Comparison of ENCODE assay signal across 23 cellular contexts in genomic region chr11:3666023-3666530, GRCh38. TPM values are rescaled to one million over a fixed set of nuclear protein-coding genes. Genes with fewer than 3 reads are reported as not detected.
DNase-seq lines count a peak whose midpoint lies in the region; ATAC-seq and TF ChIP-seq lines count a peak whose summit lies in the region.
"Had no signal": no experiment of that assay in that cellular context is flagged by ENCODE, and none has a peak within 500 bp of the region (broad histone marks: within the 10 kb centered on the region; RNA-seq: fewer than 3 reads in every experiment).

No MANE protein-coding gene starts in this region.

- H3K9me3 ChIP-seq in endodermal cell (ENCODE audit: control insufficient read depth, low read length): no peaks in the 10 kb centered on the region
- no peaks in the 10 kb centered on the region for H3K9me3 ChIP-seq in neural progenitor cell (ENCODE audit: low read depth)
- H3K9me3 ChIP-seq: BE2C had no signal

- TF ChIP-seq CTCF in endodermal cell (conservative IDR thresholded peaks at IDR 0.05): no peak
- no peak for TF ChIP-seq CTCF in neural progenitor cell (IDR thresholded peaks at IDR 0.05)

- no peak overlapping the region for H3K4me3 ChIP-seq in endodermal cell (ENCODE audit: low read length)
- H3K4me3 ChIP-seq in neural progenitor cell: no peak overlapping the region
- H3K4me3 ChIP-seq: GM12878 had no signal

- no peaks in the 10 kb centered on the region for H3K4me1 ChIP-seq in endodermal cell (ENCODE audit: control insufficient read depth, insufficient read depth, low read length)
- H3K4me1 ChIP-seq in neural progenitor cell: no peaks in the 10 kb centered on the region
- H3K4me1 ChIP-seq: BE2C had no signal

- peaks cover 26% of the 10 kb centered on the region for H3K36me3 ChIP-seq in endodermal cell (ENCODE audit: control insufficient read depth, insufficient read depth, low read length)
- H3K36me3 ChIP-seq in neural progenitor cell: no peaks in the 10 kb centered on the region
- H3K36me3 ChIP-seq: BE2C had no signal

- H3K27me3 Mint-ChIP-seq in activated T-cell treated with anti-CD3 and anti-CD28 coated beads, Interleukin-2, amount 50 U/mL, for 72 hours (ENCODE audit: low read depth): no peaks in the 10 kb centered on the region
- H3K27me3 Mint-ChIP-seq in endodermal cell (ENCODE audit: insufficient read depth): no peaks in the 10 kb centered on the region
- peaks cover 9% of the 10 kb centered on the region for H3K27me3 Mint-ChIP-seq in neural progenitor cell (ENCODE audit: insufficient read depth, low read depth)
- H3K27me3 Mint-ChIP-seq: CD4-positive, CD25-positive, alpha-beta regulatory T cell; CD8-positive, alpha-beta memory T cell had no signal

- no peaks in the 10 kb centered on the region for H4K20me1 ChIP-seq in neural progenitor cell (ENCODE audit: low read depth)

- H3K9me3 Mint-ChIP-seq in activated T-cell treated with anti-CD3 and anti-CD28 coated beads, Interleukin-2, amount 50 U/mL, for 72 hours: no peaks in the 10 kb centered on the region
- no peaks in the 10 kb centered on the region for H3K9me3 Mint-ChIP-seq in endodermal cell
- no peaks in the 10 kb centered on the region for H3K9me3 Mint-ChIP-seq in neural progenitor cell
- H3K9me3 Mint-ChIP-seq: CD4-positive, CD25-positive, alpha-beta regulatory T cell; CD8-positive, alpha-beta memory T cell; H9 had no signal

- no peaks in the 10 kb centered on the region for H3K79me2 ChIP-seq in neural progenitor cell (ENCODE audit: low read depth)

- H3K36me3 Mint-ChIP-seq in activated T-cell treated with anti-CD3 and anti-CD28 coated beads, Interleukin-2, amount 50 U/mL, for 72 hours (ENCODE audit: insufficient read depth in 2 of 2): peaks cover 0 to 6% of the 10 kb centered on the region in 2 donors
- H3K36me3 Mint-ChIP-seq in endodermal cell (ENCODE audit: low read depth): peaks cover 33% of the 10 kb centered on the region
- peaks cover 35% of the 10 kb centered on the region for H3K36me3 Mint-ChIP-seq in neural progenitor cell

- H3K27ac ChIP-seq in endodermal cell (ENCODE audit: low read depth, low read length): no peak overlapping the region
- H3K27ac ChIP-seq in neural progenitor cell: no peak overlapping the region

- H3K27ac Mint-ChIP-seq in activated T-cell treated with anti-CD3 and anti-CD28 coated beads, Interleukin-2, amount 50 U/mL, for 72 hours: peak overlapping the region; percentile 25
- H3K27ac Mint-ChIP-seq in endodermal cell: peak overlapping the region; percentile 3
- H3K27ac Mint-ChIP-seq in neural progenitor cell: peak overlapping the region; percentile 36
- H3K27ac Mint-ChIP-seq: H9 had no signal

- no peak for DNase-seq in activated T-cell treated with anti-CD3 and anti-CD28 coated beads, Interleukin-2, amount 50 U/mL, for 72 hours
- no peak for DNase-seq in activated T-cell treated with anti-CD3 and anti-CD28 coated beads for 4 hours
- DNase-seq in endodermal cell: no peak
- peak; percentile 28 for DNase-seq in left lobe of liver (ENCODE audit: low spot score)
- DNase-seq in neural progenitor cell (ENCODE audit: low spot score): no peak
- DNase-seq in stimulated activated CD4-positive, alpha-beta T cell treated with anti-CD3 and anti-CD28 coated beads, Interleukin-2, amount 100 ng/mL, for 48 hours: no peak
- DNase-seq: ACHN; BE2C; C1 segment of cervical spinal cord; CD4-positive, CD25-positive, alpha-beta regulatory T cell; CD8-positive, alpha-beta memory T cell; COR-L47; DMS 273 treated with DMSO at 0.1 percent for 48 hours; DMS53; DND-41; EL; GOT3; H9; IMR-90 had no signal

- no peak overlapping the region for H3K4me3 Mint-ChIP-seq in activated T-cell treated with anti-CD3 and anti-CD28 coated beads, Interleukin-2, amount 50 U/mL, for 72 hours
- H3K4me3 Mint-ChIP-seq in endodermal cell (no peak overlapping the region), neural progenitor cell (no peak overlapping the region)
- H3K4me3 Mint-ChIP-seq: CD4-positive, CD25-positive, alpha-beta regulatory T cell; CD8-positive, alpha-beta memory T cell; H9 had no signal

- 94 to 96% methylated on average over 7 to 17 of the region's 17 CpGs for WGBS in endodermal cell (ENCODE audit: insufficient coverage in 1 of 2, insufficient read length in 1 of 2), 2 experiments

- H3K27me3 ChIP-seq in endodermal cell (ENCODE audit: control insufficient read depth, insufficient read depth, low read length, poor library complexity, severe bottlenecking): no peaks in the 10 kb centered on the region
- H3K27me3 ChIP-seq in neural progenitor cell: no peaks in the 10 kb centered on the region
- H3K27me3 ChIP-seq: BE2C had no signal

- no peak overlapping the region for H2AFZ ChIP-seq in neural progenitor cell (replicated peaks)

- no peak for ATAC-seq in activated T-cell treated with anti-CD3 and anti-CD28 coated beads, Interleukin-2, amount 50 U/mL, for 72 hours (replicated peaks in 1 of 2)
- ATAC-seq in left lobe of liver: no peak
- no peak for ATAC-seq in HG02840 (IDR thresholded peaks at IDR 0.05; ENCODE audit: low FRiP score, unreplicated experiment)
- no peak for ATAC-seq in HG02981 (IDR thresholded peaks at IDR 0.05; ENCODE audit: unreplicated experiment)
- ATAC-seq: GM12878 had no signal

- no peak overlapping the region for H3K9ac ChIP-seq in endodermal cell (ENCODE audit: extremely low read depth, low read length, poor library complexity, severe bottlenecking)
- no peak overlapping the region for H3K9ac ChIP-seq in neural progenitor cell

- no peak overlapping the region for H3K4me2 ChIP-seq in neural progenitor cell

- H3K4me1 Mint-ChIP-seq in activated T-cell treated with anti-CD3 and anti-CD28 coated beads, Interleukin-2, amount 50 U/mL, for 72 hours (ENCODE audit: low read depth): no peaks in the 10 kb centered on the region
- peaks cover 7% of the 10 kb centered on the region for H3K4me1 Mint-ChIP-seq in endodermal cell
- H3K4me1 Mint-ChIP-seq in neural progenitor cell: no peaks in the 10 kb centered on the region
- H3K4me1 Mint-ChIP-seq: CD4-positive, CD25-positive, alpha-beta regulatory T cell; CD8-positive, alpha-beta memory T cell; H9 had no signal

- no peaks in the 10 kb centered on the region for H3F3A ChIP-seq in neural progenitor cell (ENCODE audit: low read depth)

RNA-seq across cellular contexts. Expression of gene CHRNA10, which starts 5.1 kb away (rescaled TPM):
- total RNA-seq in activated T-cell treated with anti-CD3 and anti-CD28 coated beads, Interleukin-2, amount 50 U/mL, for 72 hours: 1 to 10 TPM; 1.9 to 2.8 TPM
- 1 to 10 TPM; 1.8 TPM for total RNA-seq in endodermal cell
- polyA plus RNA-seq in endodermal cell (2013, experiment 1 of 2): 1.5 TPM
- 0.95 TPM for polyA plus RNA-seq in endodermal cell (2013, experiment 2 of 2)
- total RNA-seq in left lobe of liver: 0.78 TPM
- 0.21 and 0.62 TPM in 2 replicates for total RNA-seq in neural progenitor cell (ENCODE audit: low replicate concordance)

RNA-seq across cellular contexts. Expression of gene ART1, which starts 21.1 kb away (rescaled TPM):
- total RNA-seq in activated T-cell treated with anti-CD3 and anti-CD28 coated beads, Interleukin-2, amount 50 U/mL, for 72 hours: not detected
- total RNA-seq in endodermal cell: not detected
- not detected for polyA plus RNA-seq in endodermal cell (2013, experiment 1 of 2)
- not detected for polyA plus RNA-seq in endodermal cell (2013, experiment 2 of 2)
- not detected for total RNA-seq in left lobe of liver
- total RNA-seq in neural progenitor cell (ENCODE audit: low replicate concordance): not detected in 2 replicates
- total RNA-seq: CD4-positive, CD25-positive, alpha-beta regulatory T cell; CD8-positive, alpha-beta memory T cell; G401; GM12878; H9; IMR-90 had no signal
- polyA plus RNA-seq: CD4-positive, CD25-positive, alpha-beta regulatory T cell; CD8-positive, alpha-beta memory T cell; GM12878; IMR-90 had no signal

RNA-seq across cellular contexts. Expression of gene ART5, which starts 24.3 kb away (rescaled TPM):
- total RNA-seq in activated T-cell treated with anti-CD3 and anti-CD28 coated beads, Interleukin-2, amount 50 U/mL, for 72 hours: not detected
- total RNA-seq in endodermal cell: 1 to 10 TPM; 6.4 to 7.8 TPM
- polyA plus RNA-seq in endodermal cell (2013, experiment 1 of 2): 6.1 TPM
- polyA plus RNA-seq in endodermal cell (2013, experiment 2 of 2): 5.2 TPM
- not detected for total RNA-seq in left lobe of liver
- total RNA-seq in neural progenitor cell (ENCODE audit: low replicate concordance): 8.5 and 12.0 TPM in 2 replicates
- total RNA-seq: CD4-positive, CD25-positive, alpha-beta regulatory T cell; CD8-positive, alpha-beta memory T cell; GM12878; IMR-90 had no signal
- polyA plus RNA-seq: CD4-positive, CD25-positive, alpha-beta regulatory T cell; CD8-positive, alpha-beta memory T cell; IMR-90 had no signal
